29 cellular contexts compared by ENCODE assay signal in the genomic region with DNA sequence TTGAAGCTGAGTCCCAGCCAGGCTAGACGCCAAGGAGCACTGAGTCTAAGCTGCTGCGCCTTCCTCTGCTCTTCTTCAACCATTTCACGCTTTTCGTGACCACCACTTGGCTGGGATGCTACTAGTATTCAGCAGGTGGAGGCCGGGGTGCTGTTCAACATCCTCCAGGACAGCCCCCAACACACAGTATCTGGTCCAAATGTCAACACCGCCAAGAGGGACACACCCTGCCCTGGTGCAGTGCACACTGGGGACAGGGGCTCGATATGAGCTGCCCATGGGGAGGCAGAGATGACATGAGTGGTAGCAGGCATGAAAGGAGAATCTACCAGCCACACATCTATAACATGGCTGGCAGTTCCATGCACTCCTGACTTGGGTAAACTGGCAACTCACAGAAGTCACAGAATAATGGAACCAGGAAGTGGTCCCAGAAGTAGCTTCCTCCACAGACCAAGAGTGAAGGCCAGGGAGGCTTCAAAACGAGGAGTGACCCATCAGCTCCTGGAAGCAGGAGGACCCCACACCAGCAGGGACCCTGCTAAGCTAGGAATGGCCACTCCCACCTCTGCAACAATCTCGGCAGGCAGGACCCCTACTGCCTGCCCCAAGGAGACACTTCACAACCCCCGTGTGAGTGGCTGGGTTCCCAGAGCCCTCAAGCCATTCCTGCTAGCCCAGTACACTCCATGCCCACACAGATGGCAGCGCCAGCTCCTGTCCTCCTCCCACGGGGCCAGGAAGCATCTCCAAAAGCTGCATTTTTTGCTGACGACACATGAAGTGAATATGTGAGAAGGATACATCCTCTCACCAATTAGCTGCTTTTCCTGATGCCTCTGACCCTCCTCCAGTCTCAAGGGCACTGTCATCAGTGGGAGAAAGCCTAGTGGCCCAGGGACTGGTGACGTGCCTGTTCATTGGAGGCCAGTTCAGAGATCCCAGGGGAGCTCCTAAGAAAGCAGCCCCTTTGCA.
DNase-seq lines count a peak whose midpoint lies in the region; ATAC-seq, FAIRE-seq and TF ChIP-seq lines count a peak whose summit lies in the region.
"Had no signal": no experiment of that assay in that cellular context is flagged by ENCODE, and none has a peak within 500 bp of the region (broad histone marks: within the 10 kb centered on the region; RNA-seq: fewer than 3 reads in every experiment).

No MANE protein-coding gene starts in this region.

- H3K9me3 Mint-ChIP-seq in CD14-positive monocyte, result no peaks in the 10 kb centered on the region
- H3K9me3 Mint-ChIP-seq: activated B cell treated with CpG ODN at 0.5 μM for 24 hours; activated CD4-positive, alpha-beta memory T cell treated with anti-CD3 and anti-CD28 coated beads for 36 hours; activated naive CD4-positive, alpha-beta T cell treated with anti-CD3 and anti-CD28 coated beads, Interleukin-2, amount 50 U/mL, for 72 hours; activated T-cell treated with anti-CD3 and anti-CD28 coated beads, Interleukin-2, amount 50 U/mL, for 4 hours; brain; endodermal cell; nephron progenitor cell; stimulated activated naive CD8-positive, alpha-beta T cell treated with anti-CD3 and anti-CD28 coated beads, Interleukin-15, Interleukin-2, amounts not matched to agents 100 ng/mL and 50 ng/mL, for 24 hours had no signal

- H3K4me1 ChIP-seq in HEK293 (ENCODE audit: control insufficient read depth, insufficient read depth, low read length), result no peaks in the 10 kb centered on the region
- H3K4me1 ChIP-seq in K562 (replicated peaks in 1 of 2; ENCODE audit: control insufficient read depth in 2 of 2, insufficient read depth in 2 of 2, low read length in 2 of 2), result peaks cover 0 to 16% of the 10 kb centered on the region in 2 experiments; a peak in 1 of 5 replicates
- H3K4me1 ChIP-seq in osteoblast (ENCODE audit: insufficient read depth, low read length), result peaks cover 5% of the 10 kb centered on the region
- H3K4me1 ChIP-seq: colonic mucosa, psoas muscle, tibial nerve had no signal

- no peak overlapping the region for H2AFZ ChIP-seq in K562 (ENCODE audit: low read depth, low read length)
- H2AFZ ChIP-seq in osteoblast (ENCODE audit: low read length), result no peak overlapping the region

- no peaks in the 10 kb centered on the region for H3K27me3 ChIP-seq in K562 (ENCODE audit: control insufficient read depth in 2 of 2, insufficient read depth in 2 of 2, low read length in 2 of 2)
- H3K27me3 ChIP-seq in osteoblast (ENCODE audit: insufficient read depth, low read length), result no peaks in the 10 kb centered on the region
- H3K27me3 ChIP-seq: colonic mucosa, heart left ventricle, tibial nerve had no signal

- no peaks in the 10 kb centered on the region for H3K79me2 ChIP-seq in K562 (ENCODE audit: control insufficient read depth, insufficient read depth, low read length)
- no peaks in the 10 kb centered on the region for H3K79me2 ChIP-seq in osteoblast (ENCODE audit: insufficient read depth, low read length)

- no peak overlapping the region for H3K4me3 Mint-ChIP-seq in CD14-positive monocyte
- H3K4me3 Mint-ChIP-seq: activated B cell treated with CpG ODN at 0.5 μM for 24 hours; activated CD4-positive, alpha-beta memory T cell treated with anti-CD3 and anti-CD28 coated beads for 36 hours; activated T-cell treated with anti-CD3 and anti-CD28 coated beads, Interleukin-2, amount 50 U/mL, for 4 hours; B cell; brain; endodermal cell; nephron progenitor cell; stimulated activated naive CD8-positive, alpha-beta T cell treated with anti-CD3 and anti-CD28 coated beads, Interleukin-15, Interleukin-2, amounts not matched to agents 100 ng/mL and 50 ng/mL, for 24 hours had no signal

- no peaks in the 10 kb centered on the region for H3K27me3 Mint-ChIP-seq in CD14-positive monocyte (ENCODE audit: low read depth in 3 of 3)
- H3K27me3 Mint-ChIP-seq: activated B cell treated with CpG ODN at 0.5 μM for 24 hours; activated CD4-positive, alpha-beta memory T cell treated with anti-CD3 and anti-CD28 coated beads for 36 hours; B cell; stimulated activated naive CD8-positive, alpha-beta T cell treated with anti-CD3 and anti-CD28 coated beads, Interleukin-15, Interleukin-2, amounts not matched to agents 100 ng/mL and 50 ng/mL, for 24 hours had no signal

- H3K9me3 ChIP-seq in HEK293 (ENCODE audit: control insufficient read depth, insufficient read depth, low read depth, low read length), result no peaks in the 10 kb centered on the region
- no peaks in the 10 kb centered on the region for H3K9me3 ChIP-seq in K562 (replicated peaks; ENCODE audit: control insufficient read depth, insufficient read depth, low read depth, low read length)
- H3K9me3 ChIP-seq in osteoblast (ENCODE audit: low read depth, low read length), result no peaks in the 10 kb centered on the region
- H3K9me3 ChIP-seq: colonic mucosa, heart left ventricle, left ventricle myocardium inferior, psoas muscle, SK-N-SH, tibial nerve had no signal

- ATAC-seq in K562 (no peak), HG02678 (IDR thresholded peaks at IDR 0.05; ENCODE audit: unreplicated experiment) (no peak), HG02642 (IDR thresholded peaks at IDR 0.05; ENCODE audit: poor library complexity, unreplicated experiment) (no peak), GM18505 (IDR thresholded peaks at IDR 0.05; ENCODE audit: unreplicated experiment) (no peak)
- ATAC-seq: activated naive CD4-positive, alpha-beta T cell treated with anti-CD3 and anti-CD28 coated beads, Interleukin-2, amount 50 U/mL, for 72 hours; activated T-cell treated with anti-CD3 and anti-CD28 coated beads, Interleukin-2, amount 50 U/mL, for 4 hours had no signal

- intact Hi-C loops in CD14-positive monocyte (cut with micrococcal nuclease) (no loop called here), K562 (cut with micrococcal nuclease) (no loop called here)

- H3K4me3 ChIP-seq in HEK293 (ENCODE audit: low read depth, low read length) (no peak overlapping the region), K562 (no peak overlapping the region), osteoblast (ENCODE audit: insufficient read depth, low read length) (no peak overlapping the region)
- H3K4me3 ChIP-seq: colonic mucosa, heart left ventricle, left ventricle myocardium inferior, psoas muscle, smooth muscle cell, tibial nerve had no signal

- peak overlapping the region in 4 of 7 donors; percentile 2 to 76 (median 40) for H3K27ac Mint-ChIP-seq in CD14-positive monocyte
- H3K27ac Mint-ChIP-seq: activated B cell treated with CpG ODN at 0.5 μM for 24 hours; activated CD4-positive, alpha-beta memory T cell treated with anti-CD3 and anti-CD28 coated beads for 36 hours; B cell; brain; endodermal cell; nephron progenitor cell; stimulated activated naive CD8-positive, alpha-beta T cell treated with anti-CD3 and anti-CD28 coated beads, Interleukin-15, Interleukin-2, amounts not matched to agents 100 ng/mL and 50 ng/mL, for 24 hours had no signal

- H3K9ac ChIP-seq in K562 (ENCODE audit: insufficient read depth in 1 of 2, low read depth in 2 of 2, low read length in 2 of 2), result peak overlapping the region in 1 of 2 experiments; percentile 26; a peak in 1 of 4 replicates
- H3K9ac ChIP-seq: KMS-11, SK-N-SH had no signal

- no peaks in the 10 kb centered on the region for H3K4me1 Mint-ChIP-seq in CD14-positive monocyte
- H3K4me1 Mint-ChIP-seq: activated B cell treated with CpG ODN at 0.5 μM for 24 hours, B cell, brain, endodermal cell, nephron progenitor cell had no signal

- no peak for FAIRE-seq in K562 (lab: Jason Lieb, UNC)

- H3K36me3 ChIP-seq in HEK293 (ENCODE audit: control insufficient read depth in 2 of 2, insufficient read depth in 1 of 2, low read length in 2 of 2) (peaks cover 6 to 97% of the 10 kb centered on the region in 2 experiments; a peak in 2 of 3 replicates), K562 (ENCODE audit: control insufficient read depth, insufficient read depth, low read length) (peaks cover 95% of the 10 kb centered on the region), osteoblast (ENCODE audit: insufficient read depth, low read length) (peaks cover 55% of the 10 kb centered on the region)

- no peak for TF ChIP-seq RAD21 in K562 (CRISPR knock-in tag; conservative IDR thresholded peaks at IDR 0.05 in 1 of 2, IDR thresholded peaks at IDR 0.05 in 1 of 2)

- POLR2A ChIA-PET in HEK293 (lab: Yijun Ruan, JAX), result interaction anchor here (0.5 to 1.0 kb wide), 3 partner anchors 9 to 416 kb away, joined by 3 to 7 read pairs (median 3); a partner anchor contains a TSS
- POLR2A ChIA-PET in K562 (lab: Yijun Ruan, JAX), result interaction anchor here (0.6 to 2.6 kb wide), 10 partner anchors 8 to 788 kb away, joined by 3 to 9 read pairs (median 4); no protein-coding TSS in a partner anchor

- DNase-seq in CD14-positive monocyte (ENCODE audit: low spot score) (no peak), K562 (ENCODE audit: extremely low read depth in 1 of 4, low spot score in 3 of 4) (peak in 1 of 4 experiments; percentile 29), osteoblast (ENCODE audit: insufficient read length, low spot score, missing footprints) (peak; percentile 92)
- DNase-seq: activated B cell treated with CpG ODN at 0.5 μM for 24 hours; activated CD4-positive, alpha-beta memory T cell treated with anti-CD3 and anti-CD28 coated beads for 36 hours; activated T-cell treated with anti-CD3 and anti-CD28 coated beads, Interleukin-2, amount 50 U/mL, for 4 hours; colonic mucosa; left ventricle myocardium inferior; NCI-H1048; NCI-H2029 treated with DMSO at 0.1 percent for 48 hours; NCI-H510A; nephron progenitor cell; SK-N-SH; stimulated activated CD4-positive, alpha-beta T cell treated with anti-CD3 and anti-CD28 coated beads, Interleukin-4, amount 100 ng/mL, for 1 hour; T-helper 9 cell had no signal

- H3K4me2 ChIP-seq in K562 (ENCODE audit: insufficient read depth, low read length), result no peak overlapping the region
- H3K4me2 ChIP-seq in osteoblast (ENCODE audit: insufficient read depth, low read length), result no peak overlapping the region
- H3K4me2 ChIP-seq: KMS-11, SK-N-SH, smooth muscle cell had no signal

- BruUV-seq in K562 (replicated peaks; lab: Mats Ljungman, UMichigan), result no TSS peak

- 70% methylated on average over 14 of the region's 14 CpGs for WGBS in K562 (ENCODE audit: insufficient coverage, low coverage, missing lambda C conversion rate)

- TF ChIP-seq POLR2A in K562 (conservative IDR thresholded peaks at IDR 0.05) (peak; percentile 27), GM18505 (IDR thresholded peaks at IDR 0.05; ENCODE audit: borderline replicate concordance, extremely low read depth, insufficient read depth, insufficient read length) (no peak)

- H4K20me1 ChIP-seq in K562 (replicated peaks; ENCODE audit: control insufficient read depth, insufficient read depth, low read length) (peaks cover 26% of the 10 kb centered on the region), osteoblast (ENCODE audit: insufficient read depth, low read length) (peaks cover 17% of the 10 kb centered on the region)

- TF ChIP-seq CTCF in CD14-positive monocyte (IDR thresholded peaks at IDR 0.05) (no peak), HEK293 (tag by site-specific recombination; IDR thresholded peaks at IDR 0.05) (no peak), K562 (IDR thresholded peaks at IDR 0.05 in 2 of 3, conservative IDR thresholded peaks at IDR 0.05 in 1 of 3; ENCODE audit: insufficient read depth in 2 of 3, low read depth in 1 of 3, low read length in 3 of 3) (no peak), osteoblast (IDR thresholded peaks at IDR 0.05; ENCODE audit: extremely low read depth, low read depth, low read length) (no peak)

- H3K27ac ChIP-seq in HEK293 (ENCODE audit: extremely low read depth, low read depth, low read length), result no peak overlapping the region
- no peak overlapping the region for H3K27ac ChIP-seq in K562 (ENCODE audit: extremely low read depth, low read depth, low read length)
- no peak overlapping the region for H3K27ac ChIP-seq in osteoblast (ENCODE audit: low read depth, low read length)
- H3K27ac ChIP-seq: colonic mucosa, heart left ventricle, KMS-11, left ventricle myocardium inferior, psoas muscle, tibial nerve had no signal

- in situ Hi-C loops in K562 (cut with MboI), result no loop called here

- no peak for TF ChIP-seq EP300 in K562 (IDR thresholded peaks at IDR 0.05; ENCODE audit: low read length)

- CTCF ChIA-PET in HEK293 (lab: Yijun Ruan, JAX), result interaction anchor here (0.5 to 1.6 kb wide), 5 partner anchors 27 to 61 kb away, joined by 3 to 5 read pairs (median 3); no protein-coding TSS in a partner anchor
- CTCF ChIA-PET in K562 (lab: Yijun Ruan, JAX; ENCODE audit: low intra/inter-chr PET ratio), result no interaction called here

- peaks cover 94 to 100% of the 10 kb centered on the region in 2 donors for H3K36me3 Mint-ChIP-seq in CD14-positive monocyte

- H3K9me1 ChIP-seq in K562 (ENCODE audit: control insufficient read depth, insufficient read depth, low read length), result peaks cover 12% of the 10 kb centered on the region
